Comparison of ENCODE assay signal across 19 cellular contexts in the genomic region with DNA sequence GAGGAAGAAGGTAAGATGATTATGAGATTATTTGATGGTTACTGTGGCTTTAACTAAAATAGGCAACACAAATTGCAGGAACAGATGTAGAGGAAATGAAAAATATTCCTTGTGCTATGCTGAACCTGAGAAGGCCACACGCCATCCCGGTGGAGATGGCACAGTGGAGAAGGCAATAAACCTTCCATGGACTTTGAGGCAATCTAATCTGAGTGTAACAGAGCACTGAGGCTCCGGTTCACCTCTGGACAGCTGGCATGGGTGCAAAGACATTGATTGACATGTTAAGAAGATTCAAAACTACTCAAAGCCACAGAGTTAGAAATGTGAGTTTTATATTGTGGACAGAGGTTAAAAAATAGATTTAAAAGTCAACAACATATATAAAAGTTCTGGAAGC.
A peak's percentile ranks its signal among the peaks of the same experiment; 100 is the strongest.
DNase-seq lines count a peak whose midpoint lies in the region; ATAC-seq and TF ChIP-seq lines count a peak whose summit lies in the region.
"Had no signal": no experiment of that assay in that cellular context is flagged by ENCODE, and none has a peak within 500 bp of the region (broad histone marks: within the 10 kb centered on the region; RNA-seq: fewer than 3 reads in every experiment).

No MANE protein-coding gene starts in this region.

- no peaks in the 10 kb centered on the region for H3K27me3 Mint-ChIP-seq in activated T-cell treated with anti-CD3 and anti-CD28 coated beads, Interleukin-2, amount 50 U/mL, for 4 hours (ENCODE audit: low read depth)
- H3K27me3 Mint-ChIP-seq in CD8-positive, alpha-beta memory T cell = no peaks in the 10 kb centered on the region
- no peaks in the 10 kb centered on the region for H3K27me3 Mint-ChIP-seq in T-helper 2 cell treated with Interferon-gamma antibody and Interleukin-4, amounts not matched to agents 5 μg/mL and 100 μg/mL, for 36 hours (ENCODE audit: low read depth)
- H3K27me3 Mint-ChIP-seq: B cell had no signal

- intact Hi-C loops in mucosa of descending colon (cut with DNase I, micrococcal nuclease) = no loop called here

- H3K9me3 Mint-ChIP-seq in activated T-cell treated with anti-CD3 and anti-CD28 coated beads, Interleukin-2, amount 50 U/mL, for 4 hours = no peaks in the 10 kb centered on the region
- H3K9me3 Mint-ChIP-seq in CD8-positive, alpha-beta memory T cell = no peaks in the 10 kb centered on the region
- H3K9me3 Mint-ChIP-seq in T-helper 2 cell treated with Interferon-gamma antibody and Interleukin-4, amounts not matched to agents 5 μg/mL and 100 μg/mL, for 36 hours = peaks cover 13% of the 10 kb centered on the region

- no peak for ATAC-seq in activated T-cell treated with anti-CD3 and anti-CD28 coated beads, Interleukin-2, amount 50 U/mL, for 4 hours
- ATAC-seq in mucosa of descending colon (peak; percentile 45), GM18873 (IDR thresholded peaks at IDR 0.05; ENCODE audit: low FRiP score, unreplicated experiment) (no peak), HG02884 (IDR thresholded peaks at IDR 0.05; ENCODE audit: unreplicated experiment) (no peak)

- peaks cover 58% of the 10 kb centered on the region for H3K4me1 ChIP-seq in CD8-positive, alpha-beta memory T cell (ENCODE audit: insufficient read depth, low read length)
- peaks cover 2% of the 10 kb centered on the region for H3K4me1 ChIP-seq in mucosa of descending colon (ENCODE audit: low read depth)

- TF ChIP-seq CTCF in mucosa of descending colon (IDR thresholded peaks at IDR 0.05) = no peak

- no peak overlapping the region for H3K4me3 ChIP-seq in CD8-positive, alpha-beta memory T cell (ENCODE audit: low read length)
- no peak overlapping the region for H3K4me3 ChIP-seq in mucosa of descending colon
- H3K4me3 ChIP-seq: MG63, PC-9 had no signal

- DNase-seq in activated T-cell treated with anti-CD3 and anti-CD28 coated beads, Interleukin-2, amount 50 U/mL, for 4 hours = no peak
- no peak for DNase-seq in activated T-cell treated with anti-CD3 and anti-CD28 coated beads for 4 hours
- DNase-seq in CD8-positive, alpha-beta memory T cell = no peak
- DNase-seq in T-helper 2 cell treated with Interferon-gamma antibody and Interleukin-4, amounts not matched to agents 5 μg/mL and 100 μg/mL, for 36 hours (ENCODE audit: low spot score) = no peak
- DNase-seq in mucosa of descending colon = no peak
- no peak for DNase-seq in cerebellar cortex (ENCODE audit: low spot score)
- DNase-seq: DMS 273 treated with DMSO at 0.1 percent for 48 hours, EL, KBM-7, MG63, NCI-H1105, NCI-H1694 treated with DMSO at 0.1 percent for 48 hours, NCI-H345, NCI-H69, PC-9 had no signal

- peak overlapping the region in 7 of 8 donors; percentile 1 to 75 (median 61) for H3K27ac Mint-ChIP-seq in CD8-positive, alpha-beta memory T cell
- H3K27ac Mint-ChIP-seq in T-helper 2 cell treated with Interferon-gamma antibody and Interleukin-4, amounts not matched to agents 5 μg/mL and 100 μg/mL, for 36 hours = peak overlapping the region; percentile 81
- H3K27ac Mint-ChIP-seq: B cell had no signal

- peaks cover 79% of the 10 kb centered on the region for H3K4me1 Mint-ChIP-seq in activated T-cell treated with anti-CD3 and anti-CD28 coated beads, Interleukin-2, amount 50 U/mL, for 4 hours (ENCODE audit: low read depth)
- H3K4me1 Mint-ChIP-seq in CD8-positive, alpha-beta memory T cell = peaks cover 60 to 97% (median 80%) of the 10 kb centered on the region in 3 donors
- peaks cover 76% of the 10 kb centered on the region for H3K4me1 Mint-ChIP-seq in T-helper 2 cell treated with Interferon-gamma antibody and Interleukin-4, amounts not matched to agents 5 μg/mL and 100 μg/mL, for 36 hours (ENCODE audit: low read depth)
- H3K4me1 Mint-ChIP-seq: B cell had no signal

- POLR2A ChIA-PET in CD8-positive, alpha-beta memory T cell (lab: Charles Lee) = interaction anchor here (0.6 to 1.1 kb wide), 2 partner anchors 13 to 38 kb away, joined by 3 read pairs; no protein-coding TSS in a partner anchor

- no peaks in the 10 kb centered on the region for H3K9me3 ChIP-seq in CD8-positive, alpha-beta memory T cell (ENCODE audit: low read length)
- no peaks in the 10 kb centered on the region for H3K9me3 ChIP-seq in mucosa of descending colon
- H3K9me3 ChIP-seq: MG63 had no signal

- CTCF ChIA-PET in CD8-positive, alpha-beta memory T cell (lab: Charles Lee) = interaction anchor here (3.2 kb wide), 1 partner anchor 9 kb away, joined by 15 read pairs; no protein-coding TSS in a partner anchor

- no peaks in the 10 kb centered on the region for H3K36me3 ChIP-seq in CD8-positive, alpha-beta memory T cell (ENCODE audit: insufficient read depth, low read length)
- H3K36me3 ChIP-seq in mucosa of descending colon (ENCODE audit: low read depth) = no peaks in the 10 kb centered on the region
- H3K36me3 ChIP-seq: MG63 had no signal

- no peak overlapping the region for H3K27ac ChIP-seq in CD8-positive, alpha-beta memory T cell (ENCODE audit: low read depth, low read length)
- H3K27ac ChIP-seq: HL-60, PC-9 had no signal

- H3K36me3 Mint-ChIP-seq in activated T-cell treated with anti-CD3 and anti-CD28 coated beads, Interleukin-2, amount 50 U/mL, for 4 hours (ENCODE audit: insufficient read depth) = no peaks in the 10 kb centered on the region
- peaks cover 0 to 12% (median 0%) of the 10 kb centered on the region in 3 donors for H3K36me3 Mint-ChIP-seq in CD8-positive, alpha-beta memory T cell
- peaks cover 13% of the 10 kb centered on the region for H3K36me3 Mint-ChIP-seq in T-helper 2 cell treated with Interferon-gamma antibody and Interleukin-4, amounts not matched to agents 5 μg/mL and 100 μg/mL, for 36 hours (ENCODE audit: low read depth)

- H3K4me3 Mint-ChIP-seq in activated T-cell treated with anti-CD3 and anti-CD28 coated beads, Interleukin-2, amount 50 U/mL, for 4 hours = peak overlapping the region; percentile 7
- H3K4me3 Mint-ChIP-seq in CD8-positive, alpha-beta memory T cell = peak overlapping the region; percentile 49 to 74 (median 69)
- peak overlapping the region; percentile 60 for H3K4me3 Mint-ChIP-seq in T-helper 2 cell treated with Interferon-gamma antibody and Interleukin-4, amounts not matched to agents 5 μg/mL and 100 μg/mL, for 36 hours
- H3K4me3 Mint-ChIP-seq: B cell had no signal

- H3K27me3 ChIP-seq in CD8-positive, alpha-beta memory T cell (ENCODE audit: insufficient read depth, low read length, poor library complexity, severe bottlenecking) = no peaks in the 10 kb centered on the region
- H3K27me3 ChIP-seq: MG63 had no signal

Comparison
In these comparisons a context has a peak if more than half of its experiments do, and no peak if none do; other contexts are left out.
1. H3K4me3 Mint-ChIP-seq: peak in every context shown above with its lines; median percentile 69 in CD8-positive, alpha-beta memory T cell; 60 in T-helper 2 cell treated with Interferon-gamma antibody and Interleukin-4, amounts not matched to agents 5 μg/mL and 100 μg/mL, for 36 hours; 7 in activated T-cell treated with anti-CD3 and anti-CD28 coated beads, Interleukin-2, amount 50 U/mL, for 4 hours.